In genomic region chr4:138241281-138242075, GRCh38 we compare ENCODE assay signal across 8 cellular contexts. TPM values are rescaled to one million over a fixed set of nuclear protein-coding genes. Genes with fewer than 3 reads are reported as not detected.
DNase-seq lines count a peak whose midpoint lies in the region; ATAC-seq and TF ChIP-seq lines count a peak whose summit lies in the region.

No MANE protein-coding gene starts in this region.

- H3K36me3 ChIP-seq in cardiac muscle cell = no peaks in the 10 kb centered on the region

- ATAC-seq in Right ventricle myocardium inferior (no peak), HG03439 (IDR thresholded peaks at IDR 0.05; ENCODE audit: unreplicated experiment) (peak; percentile 1)

- peak overlapping the region; percentile 23 for H3K4me3 ChIP-seq in cardiac muscle cell
- H3K4me3 ChIP-seq in fibroblast of villous mesenchyme (ENCODE audit: low read depth, low read length) = peak overlapping the region; percentile 70
- H3K4me3 ChIP-seq in skin epidermis = peak overlapping the region; percentile 5 to 32 (median 16)

- TF ChIP-seq CTCF in cardiac muscle cell (IDR thresholded peaks at IDR 0.05; ENCODE audit: low read depth, low read length) (no peak), VCaP (conservative IDR thresholded peaks at IDR 0.05) (no peak), fibroblast of villous mesenchyme (IDR thresholded peaks at IDR 0.05; ENCODE audit: insufficient read depth, low read depth, low read length) (no peak)

- no peak overlapping the region for H3K27ac ChIP-seq in cardiac muscle cell
- peak overlapping the region; percentile 90 for H3K27ac ChIP-seq in VCaP
- H3K27ac ChIP-seq in skin epidermis = peak overlapping the region in 14 of 21 experiments; percentile 4 to 71 (median 53)

- intact Hi-C loops in Right ventricle myocardium inferior (cut with DNase I) = no loop called here

- H3K4me1 ChIP-seq in cardiac muscle cell (ENCODE audit: low read depth) = peaks cover 17% of the 10 kb centered on the region

- H3K9me3 ChIP-seq in cardiac muscle cell (ENCODE audit: low read depth) = no peaks in the 10 kb centered on the region

- H3K27me3 ChIP-seq in cardiac muscle cell = no peaks in the 10 kb centered on the region

- DNase-seq in cardiac muscle cell (ENCODE audit: low read depth in 1 of 2, low spot score in 1 of 2) = peak in 1 of 2 donors; percentile 42
- no peak for DNase-seq in Right ventricle myocardium inferior (ENCODE audit: missing footprints)
- DNase-seq in fibroblast of villous mesenchyme (ENCODE audit: low read depth) = peak; percentile 49
- DNase-seq in stimulated activated CD8-positive, alpha-beta memory T cell treated with anti-CD3 and anti-CD28 coated beads, Interleukin-4, amount 100 ng/mL, for 48 hours = no peak
- no peak for DNase-seq in NCI-H446 (lab: John Stamatoyannopoulos, UW)

RNA-seq across cellular contexts. Expression of gene SLC7A11, which starts 0.7 kb away (rescaled TPM):
- 0.60 and 1.3 TPM in 2 replicates for total RNA-seq in cardiac muscle cell
- 0.31 and 0.40 TPM in 2 replicates for polyA plus RNA-seq in cardiac muscle cell
- total RNA-seq in Right ventricle myocardium inferior = 0.46 TPM
- 74.1 and 94.1 TPM in 2 replicates for total RNA-seq in fibroblast of villous mesenchyme

Comparison
In these comparisons a context has a peak if more than half of its experiments do, and no peak if none do; other contexts are left out.
1. H3K4me3 ChIP-seq: peak in every context shown above with its lines; median percentile 70 in fibroblast of villous mesenchyme; 23 in cardiac muscle cell; 16 in skin epidermis.
2. RNA of gene SLC7A11, which starts 0.7 kb away (total RNA-seq): 74.1 to 94.1 TPM in fibroblast of villous mesenchyme; 0.60 to 1.3 TPM in cardiac muscle cell and 0.46 TPM in Right ventricle myocardium inferior (single experiment); every median in the first group is over 10 times any median in the second.